8 cellular contexts compared by ENCODE assay signal in genomic region chr7:24821045-24821853, GRCh38.
DNase-seq lines count a peak whose midpoint lies in the region; ATAC-seq lines count a peak whose summit lies in the region.

No MANE protein-coding gene starts in this region.

- H3K36me3 Mint-ChIP-seq in activated T-helper 2 cell treated with anti-CD3 and anti-CD28 coated beads, Interferon-gamma antibody, Interleukin-2, Interleukin-4, amounts not matched to agents 10 μg/mL and 5 μg/mL and 100 μg/mL, durations not matched to agents 14 hours and 24 hours and 36 hours (ENCODE audit: low read depth) = peaks cover 72% of the 10 kb centered on the region

- no peaks in the 10 kb centered on the region for H3K27me3 Mint-ChIP-seq in activated T-helper 2 cell treated with anti-CD3 and anti-CD28 coated beads, Interferon-gamma antibody, Interleukin-2, Interleukin-4, amounts not matched to agents 10 μg/mL and 5 μg/mL and 100 μg/mL, durations not matched to agents 14 hours and 24 hours and 36 hours (ENCODE audit: low read depth)

- peak overlapping the region; percentile 47 for H3K4me3 Mint-ChIP-seq in activated T-helper 2 cell treated with anti-CD3 and anti-CD28 coated beads, Interferon-gamma antibody, Interleukin-2, Interleukin-4, amounts not matched to agents 10 μg/mL and 5 μg/mL and 100 μg/mL, durations not matched to agents 14 hours and 24 hours and 36 hours (ENCODE audit: low read depth)

- peak overlapping the region; percentile 97 for H3K27ac Mint-ChIP-seq in activated T-helper 2 cell treated with anti-CD3 and anti-CD28 coated beads, Interferon-gamma antibody, Interleukin-2, Interleukin-4, amounts not matched to agents 10 μg/mL and 5 μg/mL and 100 μg/mL, durations not matched to agents 14 hours and 24 hours and 36 hours

- H3K9me3 Mint-ChIP-seq in activated T-helper 2 cell treated with anti-CD3 and anti-CD28 coated beads, Interferon-gamma antibody, Interleukin-2, Interleukin-4, amounts not matched to agents 10 μg/mL and 5 μg/mL and 100 μg/mL, durations not matched to agents 14 hours and 24 hours and 36 hours = no peaks in the 10 kb centered on the region

- intact Hi-C loops in activated T-helper 2 cell treated with anti-CD3 and anti-CD28 coated beads, Interferon-gamma antibody, Interleukin-2, Interleukin-4, amounts not matched to agents 10 μg/mL and 5 μg/mL and 100 μg/mL, durations not matched to agents 14 hours and 24 hours and 36 hours (cut with micrococcal nuclease) = loop anchor here (1.0 kb wide), 8 partner anchors 45 to 272 kb away; partner anchors contain the start of gene OSBPL3

- in situ Hi-C loops in G401 (cut with HindIII; ENCODE audit: low sequenced_read_pairs) = no loop called here

- ATAC-seq in GM19023 (IDR thresholded peaks at IDR 0.05; ENCODE audit: unreplicated experiment) (peak; percentile 83), HG03139 (IDR thresholded peaks at IDR 0.05; ENCODE audit: unreplicated experiment) (peak; percentile 76)

- peaks cover 54% of the 10 kb centered on the region for H3K4me1 Mint-ChIP-seq in activated T-helper 2 cell treated with anti-CD3 and anti-CD28 coated beads, Interferon-gamma antibody, Interleukin-2, Interleukin-4, amounts not matched to agents 10 μg/mL and 5 μg/mL and 100 μg/mL, durations not matched to agents 14 hours and 24 hours and 36 hours (ENCODE audit: low read depth)

- DNase-seq in AML-193 (lab: John Stamatoyannopoulos, UW) (peak; percentile 59 to 72), RPMI7951 (ENCODE audit: low read depth) (peak; percentile 100), germinal center (ENCODE audit: low spot score) (peak; percentile 71), G401 (ENCODE audit: low spot score) (no peak)
- DNase-seq in activated T-helper 2 cell treated with anti-CD3 and anti-CD28 coated beads, Interferon-gamma antibody, Interleukin-2, Interleukin-4, amounts not matched to agents 10 μg/mL and 5 μg/mL and 100 μg/mL, durations not matched to agents 14 hours and 24 hours and 36 hours (ENCODE audit: low spot score) = peak; percentile 81
- peak; percentile 72 to 75 (median 73) for DNase-seq in stimulated activated CD4-positive, alpha-beta T cell treated with anti-CD3 and anti-CD28 coated beads, Interleukin-12 subunit alpha, Interleukin-12 subunit beta, amount 100 ng/mL, for 48 hours (ENCODE audit: low read depth in 2 of 3, low spot score in 1 of 3)
